In the genomic region with DNA sequence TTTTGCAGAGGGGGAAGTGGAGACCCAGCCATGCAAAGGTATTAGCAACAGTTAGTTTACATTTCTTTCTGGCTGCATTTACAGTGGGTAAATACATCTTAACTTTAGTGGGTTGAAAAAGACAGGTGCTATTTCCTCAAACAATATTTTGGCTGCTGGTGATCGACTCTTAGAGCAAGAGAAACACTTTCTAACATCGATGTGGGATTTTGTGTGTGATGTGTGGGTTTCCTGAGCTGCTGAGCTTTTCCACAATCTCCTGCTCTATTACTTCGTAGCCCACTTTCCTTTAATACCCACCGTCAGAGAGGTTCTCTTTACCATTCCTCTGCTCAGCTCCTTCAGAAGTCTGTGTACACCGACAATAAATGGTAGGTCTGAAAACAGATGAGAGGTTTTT, we compare ENCODE assay signal across 20 cellular contexts.
A peak's percentile ranks its signal among the peaks of the same experiment; 100 is the strongest.
DNase-seq lines count a peak whose midpoint lies in the region; ATAC-seq and TF ChIP-seq lines count a peak whose summit lies in the region.
"Had no signal": no experiment of that assay in that cellular context is flagged by ENCODE, and none has a peak within 500 bp of the region (broad histone marks: within the 10 kb centered on the region; RNA-seq: fewer than 3 reads in every experiment).

No MANE protein-coding gene starts in this region.

- H3K9me2 ChIP-seq in OCI-LY1 (ENCODE audit: low read depth, low read length) (no peaks in the 10 kb centered on the region), SK-N-SH (no peaks in the 10 kb centered on the region)

- H3K4me2 ChIP-seq in OCI-LY1 (ENCODE audit: low read length) (peak overlapping the region; percentile 49), SK-N-SH (no peak overlapping the region)

- 0 out of 2 replicates have a peak, but pooled peaks cover 2% of the 10 kb centered on the region for H3F3A ChIP-seq in OCI-LY1 (ENCODE audit: insufficient read depth, low read length)
- peaks cover 10% of the 10 kb centered on the region for H3F3A ChIP-seq in SK-N-SH (replicated peaks; ENCODE audit: insufficient read depth)

- H3K79me2 ChIP-seq in OCI-LY1 (ENCODE audit: insufficient read depth, low read length) (no peaks in the 10 kb centered on the region), SK-N-SH (ENCODE audit: insufficient read depth) (no peaks in the 10 kb centered on the region)

- H3K36me3 Mint-ChIP-seq in activated T-cell treated with anti-CD3 and anti-CD28 coated beads, Interleukin-2, amount 50 U/mL, for 24 hours (ENCODE audit: low read depth): peaks cover 9% of the 10 kb centered on the region
- no peaks in the 10 kb centered on the region for H3K36me3 Mint-ChIP-seq in activated T-cell treated with anti-CD3 and anti-CD28 coated beads, Interleukin-2, amount 50 U/mL, for 72 hours (ENCODE audit: insufficient read depth in 2 of 2)
- no peaks in the 10 kb centered on the region for H3K36me3 Mint-ChIP-seq in CD4-positive, CD25-positive, alpha-beta regulatory T cell
- H3K36me3 Mint-ChIP-seq in immature natural killer cell: peaks cover 0 to 8% (median 6%) of the 10 kb centered on the region in 3 donors

- TF ChIP-seq RAD21 in SK-N-SH (IDR thresholded peaks at IDR 0.05; ENCODE audit: low read length): no peak

- POLR2A ChIA-PET in SK-N-SH (lab: Yijun Ruan, JAX): no interaction called here

- TF ChIP-seq EP300 in SK-N-SH (IDR thresholded peaks at IDR 0.05; ENCODE audit: borderline replicate concordance in 1 of 2, low read depth in 1 of 2, low read length in 1 of 2): no peak

- H3K9me3 ChIP-seq in CD4-positive, CD25-positive, alpha-beta regulatory T cell (ENCODE audit: control insufficient read depth in 2 of 2, low read length in 2 of 2): no peaks in the 10 kb centered on the region
- H3K9me3 ChIP-seq in OCI-LY1 (ENCODE audit: low read length): no peaks in the 10 kb centered on the region
- H3K9me3 ChIP-seq in SK-N-SH: no peaks in the 10 kb centered on the region
- no peaks in the 10 kb centered on the region for H3K9me3 ChIP-seq in adrenal gland (replicated peaks in 1 of 3)
- H3K9me3 ChIP-seq: body of pancreas, left lung, thoracic aorta had no signal

- peak overlapping the region; percentile 53 for H3K27ac Mint-ChIP-seq in activated T-cell treated with anti-CD3 and anti-CD28 coated beads, Interleukin-2, amount 50 U/mL, for 24 hours
- no peak overlapping the region for H3K27ac Mint-ChIP-seq in activated T-cell treated with anti-CD3 and anti-CD28 coated beads, Interleukin-2, amount 50 U/mL, for 72 hours
- peak overlapping the region; percentile 66 to 93 (median 87) for H3K27ac Mint-ChIP-seq in CD4-positive, CD25-positive, alpha-beta regulatory T cell
- H3K27ac Mint-ChIP-seq in immature natural killer cell: peak overlapping the region in 3 of 6 donors; percentile 38 to 70 (median 65)

- peak overlapping the region; percentile 36; the same call in 1 of the 2 replicates for H3K9ac ChIP-seq in OCI-LY1 (ENCODE audit: low read length)
- no peak overlapping the region for H3K9ac ChIP-seq in SK-N-SH

- H4K20me1 ChIP-seq in OCI-LY1 (ENCODE audit: insufficient read depth, low read length) (no peaks in the 10 kb centered on the region), SK-N-SH (ENCODE audit: insufficient read depth) (no peaks in the 10 kb centered on the region)

- no peak for DNase-seq in activated T-cell treated with anti-CD3 and anti-CD28 coated beads, Interleukin-2, amount 50 U/mL, for 24 hours
- no peak for DNase-seq in activated T-cell treated with anti-CD3 and anti-CD28 coated beads, Interleukin-2, amount 50 U/mL, for 72 hours
- peak in 2 of 3 donors; percentile 24 to 50 for DNase-seq in CD4-positive, CD25-positive, alpha-beta regulatory T cell
- peak; percentile 10 to 26 (median 26) for DNase-seq in immature natural killer cell
- DNase-seq in SK-N-SH: no peak
- no peak for DNase-seq in adrenal gland
- DNase-seq: body of pancreas; H7; left lung; NCI-H1105 treated with DMSO at 0.1 percent for 48 hours; NCI-H2081 treated with DMSO at 0.1 percent for 48 hours; NCI-H345; NCI-H774; stimulated activated CD4-positive, alpha-beta T cell treated with anti-CD3 and anti-CD28 coated beads, Interleukin-15, amount 100 ng/mL, for 24 hours had no signal

- H2AFZ ChIP-seq in OCI-LY1 (ENCODE audit: low read length) (no peak overlapping the region), SK-N-SH (ENCODE audit: low read depth) (no peak overlapping the region)

- no peaks in the 10 kb centered on the region for H3K9me3 Mint-ChIP-seq in activated T-cell treated with anti-CD3 and anti-CD28 coated beads, Interleukin-2, amount 50 U/mL, for 24 hours
- H3K9me3 Mint-ChIP-seq in activated T-cell treated with anti-CD3 and anti-CD28 coated beads, Interleukin-2, amount 50 U/mL, for 72 hours: no peaks in the 10 kb centered on the region
- H3K9me3 Mint-ChIP-seq in CD4-positive, CD25-positive, alpha-beta regulatory T cell: no peaks in the 10 kb centered on the region
- H3K9me3 Mint-ChIP-seq in immature natural killer cell: no peaks in the 10 kb centered on the region

- H3K27ac ChIP-seq in CD4-positive, CD25-positive, alpha-beta regulatory T cell (ENCODE audit: insufficient read depth, low read length, poor library complexity, severe bottlenecking): peak overlapping the region; percentile 37
- peak overlapping the region; percentile 95 for H3K27ac ChIP-seq in OCI-LY1 (ENCODE audit: low read depth, low read length, poor library complexity, severe bottlenecking)
- no peak overlapping the region for H3K27ac ChIP-seq in SK-N-SH (ENCODE audit: low read depth in 2 of 2, low read length in 1 of 2)
- no peak overlapping the region for H3K27ac ChIP-seq in adrenal gland
- H3K27ac ChIP-seq: body of pancreas, epithelial cell of prostate, left lung, RWPE1, thoracic aorta had no signal

- WGBS in SK-N-SH (ENCODE audit: low lambda C conversion rate): 76% methylated on average over 5 of the region's 5 CpGs
- WGBS in adrenal gland, 4 donors: 64 to 84% (median 72%) methylated on average over 5 of the region's 5 CpGs

- H3K4me3 ChIP-seq in CD4-positive, CD25-positive, alpha-beta regulatory T cell (ENCODE audit: low read depth, low read length): peak overlapping the region; percentile 58
- no peak overlapping the region for H3K4me3 ChIP-seq in OCI-LY1 (ENCODE audit: low read depth, low read length, poor library complexity, severe bottlenecking)
- H3K4me3 ChIP-seq in SK-N-SH (ENCODE audit: low read depth in 2 of 2, low read length in 1 of 2): no peak overlapping the region
- no peak overlapping the region for H3K4me3 ChIP-seq in adrenal gland
- H3K4me3 ChIP-seq: body of pancreas, left lung, thoracic aorta had no signal

- peak overlapping the region; percentile 38 for H3K4me3 Mint-ChIP-seq in activated T-cell treated with anti-CD3 and anti-CD28 coated beads, Interleukin-2, amount 50 U/mL, for 24 hours
- no peak overlapping the region for H3K4me3 Mint-ChIP-seq in activated T-cell treated with anti-CD3 and anti-CD28 coated beads, Interleukin-2, amount 50 U/mL, for 72 hours
- H3K4me3 Mint-ChIP-seq in CD4-positive, CD25-positive, alpha-beta regulatory T cell: peak overlapping the region in 3 of 4 donors; percentile 61 to 72 (median 66)
- peak overlapping the region; percentile 28 to 62 (median 53) for H3K4me3 Mint-ChIP-seq in immature natural killer cell

- peaks cover 27% of the 10 kb centered on the region for H3K4me1 ChIP-seq in CD4-positive, CD25-positive, alpha-beta regulatory T cell (ENCODE audit: control insufficient read depth, insufficient read depth, low read length, poor library complexity, severe bottlenecking)
- peaks cover 89% of the 10 kb centered on the region for H3K4me1 ChIP-seq in OCI-LY1 (ENCODE audit: insufficient read depth, low read length, severe bottlenecking)
- peaks cover 25 to 36% of the 10 kb centered on the region in 2 experiments for H3K4me1 ChIP-seq in SK-N-SH (ENCODE audit: control insufficient read depth in 1 of 2, insufficient read depth in 2 of 2, low read depth in 1 of 2, low read length in 1 of 2)
- peaks cover 7 to 18% of the 10 kb centered on the region in 2 donors for H3K4me1 ChIP-seq in adrenal gland (replicated peaks in 1 of 2)
- H3K4me1 ChIP-seq: body of pancreas had no signal

- intact Hi-C loops in adrenal gland (cut with DNase I): no loop called here

- CTCF ChIA-PET in SK-N-SH (lab: Yijun Ruan, JAX): no interaction called here

- ATAC-seq in activated T-cell treated with anti-CD3 and anti-CD28 coated beads, Interleukin-2, amount 50 U/mL, for 72 hours (replicated peaks in 1 of 2): no peak
- ATAC-seq in CD4-positive, CD25-positive, alpha-beta regulatory T cell (ENCODE audit: low read depth in 2 of 2): no peak
- ATAC-seq in HG03025 (IDR thresholded peaks at IDR 0.05; ENCODE audit: low FRiP score, unreplicated experiment): no peak
- ATAC-seq: activated CD4-positive, CD25-positive, alpha-beta regulatory T cell treated with anti-CD3 and anti-CD28 coated beads, Interleukin-2, amount 50 U/mL, for 24 hours; body of pancreas; left lung had no signal

- H3K27me3 ChIP-seq in CD4-positive, CD25-positive, alpha-beta regulatory T cell (ENCODE audit: control insufficient read depth, insufficient read depth, low read length): no peaks in the 10 kb centered on the region
- H3K27me3 ChIP-seq in OCI-LY1 (ENCODE audit: insufficient read depth, low read length) (no peaks in the 10 kb centered on the region), SK-N-SH (ENCODE audit: insufficient read depth) (no peaks in the 10 kb centered on the region), adrenal gland (no peaks in the 10 kb centered on the region)
- H3K27me3 ChIP-seq: body of pancreas, left lung had no signal

- H3K27me3 Mint-ChIP-seq in activated T-cell treated with anti-CD3 and anti-CD28 coated beads, Interleukin-2, amount 50 U/mL, for 24 hours: no peaks in the 10 kb centered on the region
- no peaks in the 10 kb centered on the region for H3K27me3 Mint-ChIP-seq in activated T-cell treated with anti-CD3 and anti-CD28 coated beads, Interleukin-2, amount 50 U/mL, for 72 hours (ENCODE audit: low read depth)
- no peaks in the 10 kb centered on the region for H3K27me3 Mint-ChIP-seq in CD4-positive, CD25-positive, alpha-beta regulatory T cell
- peaks cover 0 to 8% (median 2%) of the 10 kb centered on the region in 3 donors for H3K27me3 Mint-ChIP-seq in immature natural killer cell (ENCODE audit: low read depth in 3 of 3)

- no peaks in the 10 kb centered on the region for H3K36me3 ChIP-seq in CD4-positive, CD25-positive, alpha-beta regulatory T cell (ENCODE audit: control insufficient read depth, insufficient read depth, low read length)
- H3K36me3 ChIP-seq in OCI-LY1 (ENCODE audit: insufficient read depth, low read length): peaks cover 5% of the 10 kb centered on the region; the same call in 1 of the 2 replicates
- H3K36me3 ChIP-seq in SK-N-SH (replicated peaks in 1 of 2; ENCODE audit: control insufficient read depth in 1 of 2, insufficient read depth in 2 of 2, low read length in 1 of 2): no peaks in the 10 kb centered on the region
- H3K36me3 ChIP-seq in adrenal gland (replicated peaks in 1 of 2): no peaks in the 10 kb centered on the region
- H3K36me3 ChIP-seq: left lung, thoracic aorta had no signal

- peaks cover 83% of the 10 kb centered on the region for H3K4me1 Mint-ChIP-seq in activated T-cell treated with anti-CD3 and anti-CD28 coated beads, Interleukin-2, amount 50 U/mL, for 24 hours (ENCODE audit: low read depth)
- peaks cover 67% of the 10 kb centered on the region for H3K4me1 Mint-ChIP-seq in activated T-cell treated with anti-CD3 and anti-CD28 coated beads, Interleukin-2, amount 50 U/mL, for 72 hours (ENCODE audit: low read depth)
- H3K4me1 Mint-ChIP-seq in CD4-positive, CD25-positive, alpha-beta regulatory T cell: peaks cover 30 to 89% (median 58%) of the 10 kb centered on the region in 4 donors
- peaks cover 23 to 63% of the 10 kb centered on the region in 2 donors for H3K4me1 Mint-ChIP-seq in immature natural killer cell

- no peak for TF ChIP-seq POLR2A in adrenal gland (IDR thresholded peaks at IDR 0.05)

- TF ChIP-seq CTCF in OCI-LY1 (IDR thresholded peaks at IDR 0.05; ENCODE audit: low read length): no peak
- TF ChIP-seq CTCF in SK-N-SH (IDR thresholded peaks at IDR 0.05): no peak
- TF ChIP-seq CTCF in adrenal gland (IDR thresholded peaks at IDR 0.05): no peak

Comparison
In these comparisons a context has a peak if more than half of its experiments do, and no peak if none do; other contexts are left out.
1. H3K4me3 Mint-ChIP-seq: peak in activated T-cell treated with anti-CD3 and anti-CD28 coated beads, Interleukin-2, amount 50 U/mL, for 24 hours (single experiment), CD4-positive, CD25-positive, alpha-beta regulatory T cell (3 of 4) and immature natural killer cell (5 of 5); none in activated T-cell treated with anti-CD3 and anti-CD28 coated beads, Interleukin-2, amount 50 U/mL, for 72 hours (0 of 2).
2. DNase-seq: peak in CD4-positive, CD25-positive, alpha-beta regulatory T cell (2 of 3) and immature natural killer cell (3 of 3); none in activated T-cell treated with anti-CD3 and anti-CD28 coated beads, Interleukin-2, amount 50 U/mL, for 24 hours (single experiment), activated T-cell treated with anti-CD3 and anti-CD28 coated beads, Interleukin-2, amount 50 U/mL, for 72 hours (0 of 2), SK-N-SH (single experiment) and adrenal gland (0 of 7).
3. H3K27ac ChIP-seq: peak in CD4-positive, CD25-positive, alpha-beta regulatory T cell (single experiment) and OCI-LY1 (single experiment); none in SK-N-SH (0 of 2) and adrenal gland (0 of 5).